In genomic region chr10:65128277-65128676, GRCh38 we compare ENCODE assay signal across 10 cellular contexts.
"Had no signal": no experiment of that assay in that cellular context is flagged by ENCODE, and none has a peak within 500 bp of the region (broad histone marks: within the 10 kb centered on the region; RNA-seq: fewer than 3 reads in every experiment).

No MANE protein-coding gene starts in this region.

- H3K27ac ChIP-seq: GM23248, HL-60, KMS-11 had no signal

- DNase-seq: GM23248, GOT3, H7, HFFc6, IMR-90, KBM-7 had no signal

- H3K36me3 ChIP-seq: HAP-1 had no signal

- H3K9me3 ChIP-seq: HAP-1 had no signal

- H3K9ac ChIP-seq: GM23248, KMS-11 had no signal

- H3K4me1 ChIP-seq: HAP-1 had no signal

- ATAC-seq: HCT116 had no signal

- H2AFZ ChIP-seq: GM23248 had no signal

- H3K4me3 ChIP-seq: GM23248, HAP-1 had no signal

- H3K4me2 ChIP-seq: KMS-11 had no signal
